Comparison of ENCODE assay signal across 8 cellular contexts in the genomic region with DNA sequence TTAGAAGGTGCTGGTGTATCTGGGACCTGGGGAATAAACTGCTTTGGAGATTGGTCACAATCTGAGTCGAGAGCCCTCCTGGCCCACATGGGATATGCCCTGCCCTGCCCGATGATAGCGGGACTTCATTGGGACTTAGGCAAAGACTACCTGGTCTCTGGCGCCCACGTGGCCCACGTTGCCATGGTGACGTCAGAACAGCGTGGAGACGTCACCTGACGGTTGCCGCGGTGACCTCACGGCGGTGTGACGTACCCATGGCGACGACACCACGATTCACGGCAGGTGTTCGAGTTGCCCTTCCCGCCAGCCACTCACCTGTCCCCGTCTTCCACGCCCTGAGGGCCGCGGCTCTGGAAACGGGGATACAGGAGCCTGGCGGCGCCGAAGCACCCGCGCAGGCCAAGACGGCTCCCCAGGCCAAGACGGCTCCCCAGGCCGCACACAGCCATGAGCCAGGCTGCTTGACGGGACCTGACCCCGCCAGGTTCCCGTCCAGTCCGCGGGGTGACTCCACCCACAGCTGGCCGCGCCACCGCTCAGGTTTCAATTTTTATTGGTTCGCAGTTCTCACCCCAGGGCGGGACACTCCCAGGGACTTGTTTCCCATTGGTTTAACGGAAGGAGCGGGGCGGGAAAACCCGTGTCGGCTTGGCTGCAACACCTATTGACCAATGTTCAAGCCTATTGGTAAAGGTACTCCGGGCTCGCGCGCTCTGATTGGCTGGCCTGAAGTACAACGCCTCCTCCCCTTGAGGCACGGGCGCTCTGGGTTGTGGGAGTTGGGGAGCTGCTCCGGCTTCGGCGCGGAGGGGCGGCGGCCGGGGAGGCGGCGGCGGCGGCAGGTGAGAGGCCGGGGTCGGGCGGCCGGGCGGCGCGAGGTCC.
DNase-seq lines count a peak whose midpoint lies in the region; ATAC-seq, FAIRE-seq and TF ChIP-seq lines count a peak whose summit lies in the region.

A gene (minus strand): TSS at position 476 of the 885 bp plus-strand sequence. CDS start 24 bp downstream, at position 452.
A gene (plus strand): TSS at position 766 of the 885 bp plus-strand sequence. CDS start 1,029 bp downstream, outside the sequence.

- FAIRE-seq in islet of Langerhans (lab: Jason Lieb, UNC): peak; percentile 60

- peak; percentile 93 for ATAC-seq in GM19035 (IDR thresholded peaks at IDR 0.05; ENCODE audit: unreplicated experiment)
- peak; percentile 96 for ATAC-seq in HG03354 (IDR thresholded peaks at IDR 0.05; ENCODE audit: poor library complexity, severe bottlenecking, unreplicated experiment)
- peak; percentile 96 to 98 for ATAC-seq in activated CD4-positive, CD25-positive, alpha-beta regulatory T cell treated with anti-CD3 and anti-CD28 coated beads, Interleukin-2, amount 50 U/mL, for 24 hours

- peak; percentile 97 for DNase-seq in AG09319 (ENCODE audit: extremely low read depth, low read depth)
- DNase-seq in NCI-H446 treated with DMSO at 0.1 percent for 48 hours (lab: John Stamatoyannopoulos, UW): peak; percentile 98
- peak; percentile 100 for DNase-seq in cerebellar cortex (ENCODE audit: low spot score)
- DNase-seq in stimulated activated CD4-positive, alpha-beta T cell treated with anti-CD3 and anti-CD28 coated beads, Interleukin-12 subunit alpha, Interleukin-12 subunit beta, amount 100 ng/mL, for 4 hours: peak; percentile 95

- no peak for TF ChIP-seq CTCF in AG09319 (IDR thresholded peaks at IDR 0.05; ENCODE audit: low read depth, low read length)

Comparison
In these comparisons a context has a peak if more than half of its experiments do, and no peak if none do; other contexts are left out.
1. Peak in every context shown above with its lines: DNase-seq and ATAC-seq.